In genomic region chr10:20891338-20891714, GRCh38 we compare ENCODE assay signal across 18 cellular contexts. TPM values are rescaled to one million over a fixed set of nuclear protein-coding genes. Genes with fewer than 3 reads are reported as not detected.
DNase-seq lines count a peak whose midpoint lies in the region; ATAC-seq, FAIRE-seq and TF ChIP-seq lines count a peak whose summit lies in the region.
"Had no signal": no experiment of that assay in that cellular context is flagged by ENCODE, and none has a peak within 500 bp of the region (broad histone marks: within the 10 kb centered on the region; RNA-seq: fewer than 3 reads in every experiment).

No MANE protein-coding gene starts in this region.

- H3K36me3 Mint-ChIP-seq in astrocyte (ENCODE audit: low read depth, unreplicated experiment), result no peaks in the 10 kb centered on the region
- H3K36me3 Mint-ChIP-seq: activated naive CD8-positive, alpha-beta T cell treated with anti-CD3 and anti-CD28 coated beads, Interleukin-2, amount 10 ng/mL, durations not matched to agents 7 days and 5 days; naive B cell had no signal

- peak overlapping the region; percentile 40 for H3K4me2 ChIP-seq in astrocyte (ENCODE audit: low read length)

- H3K79me2 ChIP-seq in astrocyte (ENCODE audit: insufficient read depth, low read length), result no peaks in the 10 kb centered on the region

- H3K9me3 Mint-ChIP-seq in astrocyte (ENCODE audit: unreplicated experiment), result no peaks in the 10 kb centered on the region
- H3K9me3 Mint-ChIP-seq: activated naive CD8-positive, alpha-beta T cell treated with anti-CD3 and anti-CD28 coated beads, Interleukin-2, amount 10 ng/mL, durations not matched to agents 7 days and 5 days; naive B cell had no signal

- H3K27ac ChIP-seq in astrocyte (ENCODE audit: low read depth, low read length) (peak overlapping the region; percentile 50), mesodermal cell (ENCODE audit: low read depth, low read length, severe bottlenecking) (peak overlapping the region; percentile 65)

- peaks cover 15% of the 10 kb centered on the region for H3K4me1 ChIP-seq in astrocyte (ENCODE audit: insufficient read depth, low read length)
- H3K4me1 ChIP-seq in mesodermal cell (ENCODE audit: control insufficient read depth, insufficient read depth, low read length, poor library complexity, severe bottlenecking), result peaks cover 48% of the 10 kb centered on the region

- H4K20me1 ChIP-seq in astrocyte (ENCODE audit: insufficient read depth, low read length), result no peaks in the 10 kb centered on the region

- no peaks in the 10 kb centered on the region for H3K27me3 Mint-ChIP-seq in astrocyte (ENCODE audit: low read depth, unreplicated experiment)
- H3K27me3 Mint-ChIP-seq: activated naive CD8-positive, alpha-beta T cell treated with anti-CD3 and anti-CD28 coated beads, Interleukin-2, amount 10 ng/mL, durations not matched to agents 7 days and 5 days had no signal

- WGBS in mesodermal cell (ENCODE audit: insufficient coverage in 2 of 2), 2 experiments, result no CpG with 5 or more reads among the region's 2 CpGs

- peak; percentile 40 for DNase-seq in H4 (ENCODE audit: low spot score)
- DNase-seq in astrocyte (ENCODE audit: low read depth), result peak; percentile 94
- DNase-seq in Right ventricle myocardium superior, result no peak
- DNase-seq in AG08395 (ENCODE audit: low spot score), result no peak
- DNase-seq in H7, result no peak
- no peak for DNase-seq in NCI-H82 treated with DMSO at 0.1 percent for 48 hours (lab: John Stamatoyannopoulos, UW; ENCODE audit: unreplicated experiment)
- DNase-seq: activated CD4-positive, alpha-beta T cell treated with anti-CD3 and anti-CD28 coated beads, Interleukin-2, amount 50 U/mL, for 1 hour; activated naive CD8-positive, alpha-beta T cell treated with anti-CD3 and anti-CD28 coated beads, Interleukin-2, amount 10 ng/mL, durations not matched to agents 7 days and 5 days; Caco-2; naive B cell; NCI-H1092; NCI-H2171 treated with DMSO at 0.1 percent for 48 hours; NK-92 treated with Interleukin-12 subunit alpha and Interleukin-12 subunit beta, amount 100 ng/mL, for 24 hours; posterior cingulate gyrus; SIG-M5 had no signal

- H3K9me3 ChIP-seq in astrocyte (ENCODE audit: insufficient read depth, low read depth, low read length) (no peaks in the 10 kb centered on the region), mesodermal cell (ENCODE audit: control insufficient read depth, low read length) (no peaks in the 10 kb centered on the region)
- H3K9me3 ChIP-seq: Caco-2 had no signal

- H3K4me3 ChIP-seq in astrocyte (ENCODE audit: insufficient read depth, low read depth, low read length) (no peak overlapping the region), mesodermal cell (ENCODE audit: extremely low read depth, insufficient read depth, low read length, poor library complexity, severe bottlenecking) (no peak overlapping the region), H7 (ENCODE audit: insufficient read depth, low read depth, low read length) (no peak overlapping the region)

- no peak for FAIRE-seq in astrocyte (lab: Jason Lieb, UNC)
- FAIRE-seq: TTC549 had no signal

- H3K27me3 ChIP-seq in astrocyte (ENCODE audit: insufficient read depth, low read length) (no peaks in the 10 kb centered on the region), H7 (ENCODE audit: control insufficient read depth, insufficient read depth, low read length) (no peaks in the 10 kb centered on the region)

- H3K27ac Mint-ChIP-seq in astrocyte (ENCODE audit: unreplicated experiment), result no peak overlapping the region
- H3K27ac Mint-ChIP-seq: activated naive CD8-positive, alpha-beta T cell treated with anti-CD3 and anti-CD28 coated beads, Interleukin-2, amount 10 ng/mL, durations not matched to agents 7 days and 5 days; naive B cell had no signal

- intact Hi-C loops in Right ventricle myocardium superior (cut with DNase I), result no loop called here

- TF ChIP-seq CTCF in astrocyte (IDR thresholded peaks at IDR 0.05; ENCODE audit: insufficient read depth, low read depth, low read length), result no peak

- H2AFZ ChIP-seq in astrocyte (ENCODE audit: low read depth, low read length), result no peak overlapping the region

- no peak overlapping the region for H3K9ac ChIP-seq in astrocyte (ENCODE audit: low read length)

- ATAC-seq in Right ventricle myocardium superior (ENCODE audit: poor library complexity) (peak; percentile 50), HG02973 (IDR thresholded peaks at IDR 0.05; ENCODE audit: unreplicated experiment) (no peak)

- H3K4me3 Mint-ChIP-seq in astrocyte (ENCODE audit: unreplicated experiment), result no peak overlapping the region
- H3K4me3 Mint-ChIP-seq: activated naive CD8-positive, alpha-beta T cell treated with anti-CD3 and anti-CD28 coated beads, Interleukin-2, amount 10 ng/mL, durations not matched to agents 7 days and 5 days; naive B cell had no signal

- peaks cover 28% of the 10 kb centered on the region for H3K4me1 Mint-ChIP-seq in astrocyte (ENCODE audit: low read depth, unreplicated experiment)
- H3K4me1 Mint-ChIP-seq: activated naive CD8-positive, alpha-beta T cell treated with anti-CD3 and anti-CD28 coated beads, Interleukin-2, amount 10 ng/mL, durations not matched to agents 7 days and 5 days; naive B cell had no signal

- H3K36me3 ChIP-seq in astrocyte (ENCODE audit: insufficient read depth, low read length) (no peaks in the 10 kb centered on the region), mesodermal cell (ENCODE audit: control insufficient read depth, insufficient read depth, low read length) (no peaks in the 10 kb centered on the region), H7 (replicated peaks; ENCODE audit: control insufficient read depth, insufficient read depth, low read length) (no peaks in the 10 kb centered on the region)

RNA-seq across cellular contexts. Expression of gene NEBL, which starts 5.8 kb away (rescaled TPM):
- 0.08 and 0.17 TPM in 2 replicates for total RNA-seq in H4 (2014; rRNA removed; shearing (Covaris generic))
- total RNA-seq in astrocyte, result 3.7 and 6.0 TPM in 2 replicates
- total RNA-seq in Right ventricle myocardium superior, result 623 TPM
- 6.8 TPM for polyA plus RNA-seq in mesodermal cell (2013, experiment 1 of 2)
- 6.7 TPM for polyA plus RNA-seq in mesodermal cell (2013, experiment 2 of 2)
- total RNA-seq in H7 (2014; rRNA removed; shearing (Covaris generic)), result 9.0 and 15.7 TPM in 2 replicates
- total RNA-seq: activated naive CD8-positive, alpha-beta T cell treated with anti-CD3 and anti-CD28 coated beads, Interleukin-2, amount 10 ng/mL, durations not matched to agents 7 days and 5 days had no signal

Comparison
In these comparisons a context has a peak if more than half of its experiments do, and no peak if none do; other contexts are left out.
1. DNase-seq: peak in H4 (single experiment) and astrocyte (single experiment); none in Right ventricle myocardium superior (single experiment), AG08395 (single experiment), H7 (single experiment) and NCI-H82 treated with DMSO at 0.1 percent for 48 hours (single experiment).
2. RNA of gene NEBL, which starts 5.8 kb away (total RNA-seq): 623 TPM in Right ventricle myocardium superior (single experiment); 9.0 to 15.7 TPM in H7, 3.7 to 6.0 TPM in astrocyte and 0.08 to 0.17 TPM in H4; every median in the first group is over 10 times any median in the second.